8 cellular contexts compared by ENCODE assay signal in the genomic region with DNA sequence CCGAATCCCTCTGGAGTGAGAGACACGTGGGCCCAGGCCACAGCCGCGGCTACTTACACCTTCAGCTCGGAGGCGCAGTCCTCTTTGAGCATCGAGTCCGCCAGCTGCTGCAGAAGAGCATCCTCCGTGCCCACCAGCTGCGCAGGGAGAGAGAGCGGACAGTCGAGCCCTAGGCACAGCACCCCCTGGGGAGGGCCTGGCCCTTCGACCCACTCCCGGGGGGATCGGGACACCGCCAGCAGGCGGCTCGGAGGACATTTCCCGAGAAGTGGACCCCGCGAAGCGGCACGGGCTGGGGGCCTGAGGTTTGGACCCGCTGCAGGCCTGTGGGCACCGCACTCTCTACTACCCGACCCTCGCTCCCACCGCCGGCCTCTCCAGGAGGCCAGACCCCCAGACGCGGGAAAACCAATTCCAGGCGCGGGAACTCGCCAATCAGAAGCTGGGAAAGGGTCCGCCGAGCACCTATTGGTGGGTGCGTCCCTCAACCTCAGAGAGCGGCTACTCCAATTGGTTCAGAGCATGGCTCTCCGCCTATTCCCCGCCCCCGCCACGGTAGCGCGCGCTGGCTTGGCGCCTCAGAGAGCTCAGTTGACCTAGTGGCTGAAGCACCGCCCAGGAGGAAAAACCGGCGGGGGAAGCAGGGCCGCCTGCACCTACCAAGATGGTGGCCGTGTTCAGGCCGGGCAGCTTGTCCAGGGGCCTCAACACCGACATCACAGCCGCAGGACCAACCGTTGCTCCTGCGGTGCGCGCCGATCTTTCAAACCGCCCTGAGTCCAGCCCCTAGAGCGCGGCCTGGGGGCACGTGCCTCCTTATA. TPM values are rescaled to one million over a fixed set of nuclear protein-coding genes. Genes with fewer than 3 reads are reported as not detected.
DNase-seq lines count a peak whose midpoint lies in the region; ATAC-seq and TF ChIP-seq lines count a peak whose summit lies in the region.

CENPM (minus strand) TSS at position 793 of the 821 bp plus-strand sequence; CDS start at position 717, 76 bp downstream.

- TF ChIP-seq CTCF in CD14-positive monocyte (IDR thresholded peaks at IDR 0.05), result no peak

- H3K27me3 Mint-ChIP-seq in CD14-positive monocyte (ENCODE audit: low read depth in 3 of 3), result peaks cover 0 to 9% (median 0%) of the 10 kb centered on the region in 3 donors
- peaks cover 12% of the 10 kb centered on the region for H3K27me3 Mint-ChIP-seq in dendritic cell treated with granulocyte-macrophage colony-stimulating factor and Interleukin-4, amounts not matched to agents 40 ng/mL and 50 ng/mL, for 4 days

- intact Hi-C loops in CD14-positive monocyte (cut with micrococcal nuclease), result no loop called here
- intact Hi-C loops in dendritic cell treated with granulocyte-macrophage colony-stimulating factor and Interleukin-4, amounts not matched to agents 40 ng/mL and 50 ng/mL, for 4 days (cut with micrococcal nuclease), result no loop called here

- peaks cover 25% of the 10 kb centered on the region for H3K4me1 Mint-ChIP-seq in CD14-positive monocyte
- peaks cover 25% of the 10 kb centered on the region for H3K4me1 Mint-ChIP-seq in dendritic cell treated with granulocyte-macrophage colony-stimulating factor and Interleukin-4, amounts not matched to agents 40 ng/mL and 50 ng/mL, for 4 days (ENCODE audit: low read depth)

- peaks cover 0 to 1% (median 0%) of the 10 kb centered on the region in 7 donors for H3K9me3 Mint-ChIP-seq in CD14-positive monocyte
- no peaks in the 10 kb centered on the region for H3K9me3 Mint-ChIP-seq in dendritic cell treated with granulocyte-macrophage colony-stimulating factor and Interleukin-4, amounts not matched to agents 40 ng/mL and 50 ng/mL, for 4 days

- peak within 1 kb of the TSS; percentile 89 to 91 for H3K4me3 Mint-ChIP-seq in CD14-positive monocyte
- H3K4me3 Mint-ChIP-seq in dendritic cell treated with granulocyte-macrophage colony-stimulating factor and Interleukin-4, amounts not matched to agents 40 ng/mL and 50 ng/mL, for 4 days, result peak within 1 kb of the TSS; percentile 81

- ATAC-seq in GM19351 (IDR thresholded peaks at IDR 0.05; ENCODE audit: unreplicated experiment) (peak; percentile 86), HG03520 (IDR thresholded peaks at IDR 0.05; ENCODE audit: unreplicated experiment) (peak; percentile 74)

- H3K27ac Mint-ChIP-seq in CD14-positive monocyte, result peak within 1 kb of the TSS; percentile 62 to 94 (median 71)
- peak within 1 kb of the TSS; percentile 68 for H3K27ac Mint-ChIP-seq in dendritic cell treated with granulocyte-macrophage colony-stimulating factor and Interleukin-4, amounts not matched to agents 40 ng/mL and 50 ng/mL, for 4 days

- peaks cover 6 to 14% of the 10 kb centered on the region in 2 donors for H3K36me3 Mint-ChIP-seq in CD14-positive monocyte
- H3K36me3 Mint-ChIP-seq in dendritic cell treated with granulocyte-macrophage colony-stimulating factor and Interleukin-4, amounts not matched to agents 40 ng/mL and 50 ng/mL, for 4 days (ENCODE audit: low read depth), result no peaks in the 10 kb centered on the region

- peak; percentile 82 for DNase-seq in CD14-positive monocyte (ENCODE audit: low spot score)
- DNase-seq in NCI-H69 (lab: John Stamatoyannopoulos, UW), result peak; percentile 99
- peak; percentile 81 for DNase-seq in activated CD4-positive, alpha-beta T cell treated with anti-CD3 and anti-CD28 coated beads, Interleukin-2, amount 50 U/mL, for 1 hour
- peak; percentile 99 for DNase-seq in left kidney (ENCODE audit: low read depth, low spot score)
- peak; percentile 95 for DNase-seq in stimulated activated CD4-positive, alpha-beta T cell treated with anti-CD3 and anti-CD28 coated beads, Interleukin-1b, Interleukin-23, amount 100 ng/mL, for 48 hours

RNA-seq across cellular contexts. Expression of gene CENPM, which starts in this region (rescaled TPM):
- under 1 TPM in 1 of 2 donors, not detected in 1; 0.20 TPM for polyA plus RNA-seq in CD14-positive monocyte

Comparison
In these comparisons a context has a peak if more than half of its experiments do, and no peak if none do; other contexts are left out.
1. Peak in every context shown above with its lines: DNase-seq and ATAC-seq.
2. Peak in DNase-seq in CD14-positive monocyte; RNA of the gene not detected or under 1 TPM.